ENCODE assay signal across 1 cellular context in genomic region chr17:48241131-48241591, GRCh38.
TF ChIP-seq lines count a peak whose summit lies in the region.

No MANE protein-coding gene starts in this region.

TF ChIP-seq in K562, 482 proteins besides CTCF, POLR2A, EP300 and RAD21 (continued from another document and continues in another):
- no peak for TF ChIP-seq ZBTB26 (CRISPR knock-in tag; IDR thresholded peaks at IDR 0.05)
- TF ChIP-seq ZNF511 (CRISPR knock-in tag; IDR thresholded peaks at IDR 0.05): no peak
- TF ChIP-seq MAFG (tag; conservative IDR thresholded peaks at IDR 0.05): no peak
- no peak for TF ChIP-seq RFX7 (CRISPR knock-in tag; IDR thresholded peaks at IDR 0.05)
- peak; percentile 5 for TF ChIP-seq TAF9B (IDR thresholded peaks at IDR 0.05; ENCODE audit: partially characterized antibody)
- TF ChIP-seq UBTF (IDR thresholded peaks at IDR 0.05; ENCODE audit: borderline replicate concordance in 1 of 2, low read depth in 2 of 2, low read length in 2 of 2): 0 out of 4 replicates have a peak, but pooled peaks of 1 of the 2 experiments have one; percentile 24
- no peak for TF ChIP-seq CTCFL (IDR thresholded peaks at IDR 0.05; ENCODE audit: borderline replicate concordance, insufficient read depth, low read depth, low read length, poor library complexity, severe bottlenecking)
- TF ChIP-seq PPARD (CRISPR knock-in tag; IDR thresholded peaks at IDR 0.05): no peak
- no peak for TF ChIP-seq BRCA1 (IDR thresholded peaks at IDR 0.05)
- TF ChIP-seq BRCA1 (CRISPR knock-in tag; IDR thresholded peaks at IDR 0.05): no peak
- peak; percentile 55; the same call in 1 of the 2 replicates for TF ChIP-seq ETV1 (tag; conservative IDR thresholded peaks at IDR 0.05; ENCODE audit: low read depth)
- no peak for TF ChIP-seq ZNF354B (CRISPR knock-in tag; IDR thresholded peaks at IDR 0.05)
- no peak for TF ChIP-seq HDAC6 (IDR thresholded peaks at IDR 0.05; ENCODE audit: low read depth, low read length)
- TF ChIP-seq ARID1B (IDR thresholded peaks at IDR 0.05): no peak
- TF ChIP-seq CREB3 (tag; conservative IDR thresholded peaks at IDR 0.05; ENCODE audit: low read depth): 0 out of 2 replicates have a peak, but pooled peaks have one; percentile 53
- TF ChIP-seq ZBTB8A (IDR thresholded peaks at IDR 0.05; ENCODE audit: partially characterized antibody): no peak
- TF ChIP-seq MCM2 (IDR thresholded peaks at IDR 0.05; ENCODE audit: low read depth): no peak
- TF ChIP-seq NFXL1 (CRISPR knock-in tag; IDR thresholded peaks at IDR 0.05): no peak
- no peak for TF ChIP-seq RBM22 (IDR thresholded peaks at IDR 0.05; ENCODE audit: low read depth, low read length, poor library complexity, severe bottlenecking)
- no peak for TF ChIP-seq PREB (CRISPR knock-in tag; IDR thresholded peaks at IDR 0.05)
- no peak for TF ChIP-seq CEBPG (CRISPR knock-in tag; IDR thresholded peaks at IDR 0.05)
- TF ChIP-seq CEBPG (tag; conservative IDR thresholded peaks at IDR 0.05 in 1 of 2, IDR thresholded peaks at IDR 0.05 in 1 of 2): no peak
- peak; percentile 33; the same call in 1 of the 2 replicates for TF ChIP-seq BACH1 (tag; IDR thresholded peaks at IDR 0.05)
- TF ChIP-seq POLR2AphosphoS2 (IDR thresholded peaks at IDR 0.05; ENCODE audit: low read length): no peak
- no peak for TF ChIP-seq ZNF280B (CRISPR knock-in tag; IDR thresholded peaks at IDR 0.05)
- TF ChIP-seq TGIF2 (CRISPR knock-in tag; IDR thresholded peaks at IDR 0.05): no peak
- TF ChIP-seq ZBTB49 (CRISPR knock-in tag; IDR thresholded peaks at IDR 0.05; ENCODE audit: borderline replicate concordance): no peak
- no peak for TF ChIP-seq RBM15 (IDR thresholded peaks at IDR 0.05; ENCODE audit: insufficient read depth, low read length)
- no peak for TF ChIP-seq NRF1 (conservative IDR thresholded peaks at IDR 0.05 in 1 of 2, IDR thresholded peaks at IDR 0.05 in 1 of 2)
- TF ChIP-seq FOXA1 (IDR thresholded peaks at IDR 0.05; ENCODE audit: borderline replicate concordance): no peak
- TF ChIP-seq TRIM25 (IDR thresholded peaks at IDR 0.05; ENCODE audit: borderline replicate concordance): no peak
- no peak for TF ChIP-seq ZFP91 (CRISPR knock-in tag; IDR thresholded peaks at IDR 0.05)
- TF ChIP-seq ZNF766 (CRISPR knock-in tag; conservative IDR thresholded peaks at IDR 0.05): peak; percentile 78; the same call in 1 of the 2 replicates
- no peak for TF ChIP-seq ATF2 (CRISPR knock-in tag; IDR thresholded peaks at IDR 0.05)
- no peak for TF ChIP-seq ELF2 (CRISPR knock-in tag; IDR thresholded peaks at IDR 0.05)
- TF ChIP-seq SMARCC2 (IDR thresholded peaks at IDR 0.05; ENCODE audit: low read depth): no peak
- no peak for TF ChIP-seq TARDBP (IDR thresholded peaks at IDR 0.05)
- no peak for TF ChIP-seq FOS (IDR thresholded peaks at IDR 0.05; ENCODE audit: extremely low read depth, insufficient read length)
- no peak for TF ChIP-seq EZH2 (IDR thresholded peaks at IDR 0.05; ENCODE audit: borderline replicate concordance, low read depth, low read length)
- TF ChIP-seq STAT5B (CRISPR knock-in tag; IDR thresholded peaks at IDR 0.05): no peak
- no peak for TF ChIP-seq ELF4 (CRISPR knock-in tag; IDR thresholded peaks at IDR 0.05)
- peak; percentile 68 for TF ChIP-seq JUND (IDR thresholded peaks at IDR 0.05; ENCODE audit: borderline replicate concordance, low read depth, low read length)
- TF ChIP-seq JUND (tag; IDR thresholded peaks at IDR 0.05; ENCODE audit: borderline replicate concordance, low read depth, low read length): peak; percentile 4; the same call in 2 of the 3 replicates
- no peak for TF ChIP-seq ZNF551 (CRISPR knock-in tag; IDR thresholded peaks at IDR 0.05)
- no peak for TF ChIP-seq FOXP4 (CRISPR knock-in tag; IDR thresholded peaks at IDR 0.05; ENCODE audit: borderline replicate concordance)
